ENCODE assay signal across 8 cellular contexts in the genomic region with DNA sequence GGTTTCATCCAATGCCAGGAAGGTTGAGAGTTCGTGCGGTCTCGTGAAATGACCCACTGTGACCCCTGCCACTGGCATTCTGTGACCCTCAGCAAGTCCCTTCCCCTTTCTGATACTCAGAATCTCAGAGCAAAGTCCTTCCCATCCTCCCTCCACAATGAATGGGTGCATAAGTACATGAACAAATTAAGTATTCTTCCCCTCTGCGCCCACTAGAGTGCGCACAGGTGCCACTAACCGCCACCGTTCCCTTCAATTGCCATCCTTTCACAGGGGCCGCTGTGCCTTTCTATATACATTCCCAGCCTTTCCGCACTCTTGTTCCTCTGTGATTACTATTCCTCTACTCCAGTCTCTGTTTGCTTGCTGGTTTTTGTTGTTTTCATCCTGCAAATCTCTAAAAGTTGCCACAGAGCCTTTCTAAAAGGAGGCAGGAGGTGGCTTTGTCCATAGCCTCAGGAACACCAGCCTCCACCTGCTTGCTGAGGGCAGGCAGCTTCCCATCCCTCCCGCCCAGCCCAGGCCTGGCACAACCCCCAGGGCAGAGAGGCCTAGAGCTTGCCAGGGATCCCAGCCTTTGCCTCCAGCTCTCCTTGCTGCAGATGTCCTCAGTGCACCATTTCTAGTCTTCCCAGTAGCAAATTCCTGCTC. TPM values are rescaled to one million over a fixed set of nuclear protein-coding genes. Genes with fewer than 3 reads are reported as not detected.
DNase-seq lines count a peak whose midpoint lies in the region; ATAC-seq and TF ChIP-seq lines count a peak whose summit lies in the region.

No MANE protein-coding gene starts in this region.

- H3K36me3 Mint-ChIP-seq in CD4-positive, CD25-positive, alpha-beta regulatory T cell = no peaks in the 10 kb centered on the region

- POLR2A ChIA-PET in HEK293T (lab: Yijun Ruan, JAX) = no interaction called here

- H3K27me3 ChIP-seq in CD4-positive, CD25-positive, alpha-beta regulatory T cell (ENCODE audit: control insufficient read depth, insufficient read depth, low read length) = no peaks in the 10 kb centered on the region

- no peak overlapping the region for H3K4me3 ChIP-seq in CD4-positive, CD25-positive, alpha-beta regulatory T cell (ENCODE audit: low read depth, low read length)

- H3K9me3 ChIP-seq in CD4-positive, CD25-positive, alpha-beta regulatory T cell (ENCODE audit: control insufficient read depth in 2 of 2, low read length in 2 of 2) = no peaks in the 10 kb centered on the region

- H3K36me3 ChIP-seq in CD4-positive, CD25-positive, alpha-beta regulatory T cell (ENCODE audit: control insufficient read depth, insufficient read depth, low read length) = no peaks in the 10 kb centered on the region

- peaks cover 19% of the 10 kb centered on the region for H3K27me3 Mint-ChIP-seq in CD4-positive, CD25-positive, alpha-beta regulatory T cell

- intact Hi-C loops in left colon (cut with DNase I, micrococcal nuclease) = loop anchor here in 1 of 2 donors (10.0 kb wide), 1 partner anchor 130 kb away; no protein-coding TSS in a partner anchor

- peak overlapping the region; percentile 6 to 43 (median 28) for H3K27ac Mint-ChIP-seq in CD4-positive, CD25-positive, alpha-beta regulatory T cell

- H3K4me1 Mint-ChIP-seq in CD4-positive, CD25-positive, alpha-beta regulatory T cell = peaks cover 0 to 6% (median 5%) of the 10 kb centered on the region in 4 donors

- CTCF ChIA-PET in HEK293T (lab: Yijun Ruan, JAX) = interaction anchor here (0.8 to 1.5 kb wide), 3 partner anchors 53 to 76 kb away, joined by 3 to 4 read pairs (median 3); no protein-coding TSS in a partner anchor

- peaks cover 4% of the 10 kb centered on the region for H3K4me1 ChIP-seq in CD4-positive, CD25-positive, alpha-beta regulatory T cell (ENCODE audit: control insufficient read depth, insufficient read depth, low read length, poor library complexity, severe bottlenecking)

- H3K4me3 Mint-ChIP-seq in CD4-positive, CD25-positive, alpha-beta regulatory T cell = peak overlapping the region in 1 of 4 donors; percentile 6

- DNase-seq in CD4-positive, CD25-positive, alpha-beta regulatory T cell = peak; percentile 35 to 76 (median 69)
- DNase-seq in HEK293T (ENCODE audit: extremely low spot score) (peak; percentile 86), NCI-H345 (lab: John Stamatoyannopoulos, UW) (peak; percentile 70), cerebellum (ENCODE audit: low spot score) (peak; percentile 87), left colon (peak; percentile 60 to 79)
- peak; percentile 23 to 29 (median 26) for DNase-seq in activated CD4-positive, CD25-positive, alpha-beta regulatory T cell (lab: John Stamatoyannopoulos, UW)
- DNase-seq in stimulated activated CD4-positive, alpha-beta T cell treated with anti-CD3 and anti-CD28 coated beads, Interleukin-4, amount 100 ng/mL, for 1 hour = peak; percentile 69

- H3K9me3 Mint-ChIP-seq in CD4-positive, CD25-positive, alpha-beta regulatory T cell = no peaks in the 10 kb centered on the region

- no peak overlapping the region for H3K27ac ChIP-seq in CD4-positive, CD25-positive, alpha-beta regulatory T cell (ENCODE audit: insufficient read depth, low read length, poor library complexity, severe bottlenecking)

- ATAC-seq in CD4-positive, CD25-positive, alpha-beta regulatory T cell (ENCODE audit: low read depth in 2 of 2) = peak; percentile 81 to 88
- peak; percentile 86 for ATAC-seq in left colon
- ATAC-seq in HG03565 (IDR thresholded peaks at IDR 0.05; ENCODE audit: unreplicated experiment) = no peak

TF ChIP-seq in HEK293T, 16 proteins besides CTCF, POLR2A, EP300 and RAD21:
- TF ChIP-seq, protein P1, sequence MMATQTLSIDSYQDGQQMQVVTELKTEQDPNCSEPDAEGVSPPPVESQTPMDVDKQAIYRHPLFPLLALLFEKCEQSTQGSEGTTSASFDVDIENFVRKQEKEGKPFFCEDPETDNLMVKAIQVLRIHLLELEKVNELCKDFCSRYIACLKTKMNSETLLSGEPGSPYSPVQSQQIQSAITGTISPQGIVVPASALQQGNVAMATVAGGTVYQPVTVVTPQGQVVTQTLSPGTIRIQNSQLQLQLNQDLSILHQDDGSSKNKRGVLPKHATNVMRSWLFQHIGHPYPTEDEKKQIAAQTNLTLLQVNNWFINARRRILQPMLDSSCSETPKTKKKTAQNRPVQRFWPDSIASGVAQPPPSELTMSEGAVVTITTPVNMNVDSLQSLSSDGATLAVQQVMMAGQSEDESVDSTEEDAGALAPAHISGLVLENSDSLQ (IDR thresholded peaks at IDR 0.05) = no peak

RNA-seq across cellular contexts. Expression of a gene that starts 6.7 kb away (rescaled TPM):
- total RNA-seq in CD4-positive, CD25-positive, alpha-beta regulatory T cell = 40.8 TPM
- 10 to 100 TPM; 11.7 to 15.8 (median 14.1) TPM for polyA plus RNA-seq in CD4-positive, CD25-positive, alpha-beta regulatory T cell
- total RNA-seq in cerebellum = 35.4 TPM
- 100 to 1,000 TPM in 1 of 2 donors, 10 to 100 TPM in 1; 96.3 to 100 TPM for total RNA-seq in left colon

RNA-seq across cellular contexts. Expression of a gene that starts 43.3 kb away (rescaled TPM):
- total RNA-seq in CD4-positive, CD25-positive, alpha-beta regulatory T cell = not detected
- not detected for polyA plus RNA-seq in CD4-positive, CD25-positive, alpha-beta regulatory T cell
- total RNA-seq in cerebellum (not detected), left colon (not detected)

Comparison
In these comparisons a context has a peak if more than half of its experiments do, and no peak if none do; other contexts are left out.
1. DNase-seq: peak in every context shown above with its lines; median percentile 87 in cerebellum; 86 in HEK293T; 70 in NCI-H345; 70 in left colon; 69 in CD4-positive, CD25-positive, alpha-beta regulatory T cell; 69 in stimulated activated CD4-positive, alpha-beta T cell treated with anti-CD3 and anti-CD28 coated beads, Interleukin-4, amount 100 ng/mL, for 1 hour; 26 in activated CD4-positive, CD25-positive, alpha-beta regulatory T cell.